Comparison of ENCODE assay signal across 19 cellular contexts in the genomic region with DNA sequence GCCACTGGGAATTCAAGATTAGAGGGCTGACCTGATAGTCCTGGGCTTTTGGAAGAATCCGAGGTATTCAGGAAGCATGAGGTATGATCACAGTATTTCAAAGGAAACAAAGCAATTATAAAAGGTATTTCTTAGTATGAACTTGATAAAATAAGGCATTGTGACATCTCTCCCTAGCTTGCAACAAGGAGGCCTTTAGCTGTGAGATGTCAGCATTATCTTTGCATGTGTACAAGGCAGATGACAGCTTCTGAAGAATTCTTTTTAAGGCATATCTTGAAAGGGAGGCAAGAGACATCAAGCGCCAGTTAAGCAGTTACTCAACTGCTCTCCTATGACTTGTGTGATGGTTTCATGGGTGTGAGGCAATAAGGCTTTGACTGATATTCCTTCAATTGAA.
DNase-seq lines count a peak whose midpoint lies in the region; ATAC-seq, FAIRE-seq and TF ChIP-seq lines count a peak whose summit lies in the region.
"Had no signal": no experiment of that assay in that cellular context is flagged by ENCODE, and none has a peak within 500 bp of the region (broad histone marks: within the 10 kb centered on the region; RNA-seq: fewer than 3 reads in every experiment).

No MANE protein-coding gene starts in this region.

- H2BK120ac ChIP-seq in trophoblast cell (ENCODE audit: insufficient read depth, low read length, poor library complexity), result no peak overlapping the region

- H3K4me1 ChIP-seq in trophoblast cell (ENCODE audit: control insufficient read depth in 1 of 2, insufficient read depth in 2 of 2, low read length in 2 of 2), result no peaks in the 10 kb centered on the region
- H3K4me1 ChIP-seq: BE2C had no signal

- no peak overlapping the region for H3K4me2 ChIP-seq in trophoblast cell (ENCODE audit: low read length)
- H3K4me2 ChIP-seq: BLaER1 had no signal

- H3K27ac ChIP-seq in trophoblast cell (ENCODE audit: low read depth, low read length), result no peak overlapping the region
- H3K27ac ChIP-seq: BLaER1 had no signal

- no peaks in the 10 kb centered on the region for H3K27me3 ChIP-seq in trophoblast cell (ENCODE audit: insufficient read depth, low read length)
- H3K27me3 ChIP-seq: BE2C, BLaER1 had no signal

- H3K9ac ChIP-seq in trophoblast cell (ENCODE audit: low read length), result no peak overlapping the region
- H3K9ac ChIP-seq: BLaER1 had no signal

- no peak overlapping the region for H4K8ac ChIP-seq in trophoblast cell (ENCODE audit: low read depth, low read length)

- H3K4ac ChIP-seq in trophoblast cell (ENCODE audit: low read depth, low read length), result no peak overlapping the region

- no peak overlapping the region for H4K12ac ChIP-seq in trophoblast cell (ENCODE audit: low read depth, low read length)

- ATAC-seq in HG03342 (IDR thresholded peaks at IDR 0.05; ENCODE audit: unreplicated experiment) (no peak), HG03025 (IDR thresholded peaks at IDR 0.05; ENCODE audit: low FRiP score, unreplicated experiment) (no peak)

- no CpG with 5 or more reads among the region's 2 CpGs for WGBS in trophoblast cell (ENCODE audit: extremely low coverage, insufficient coverage, insufficient read length)

- no peak overlapping the region for H3K4me3 ChIP-seq in trophoblast cell (ENCODE audit: low read depth, low read length)
- H3K4me3 ChIP-seq: BLaER1 had no signal

- no peaks in the 10 kb centered on the region for H3K79me1 ChIP-seq in trophoblast cell (ENCODE audit: low read length)

- no peak for TF ChIP-seq CTCF in D721Med (IDR thresholded peaks at IDR 0.05; ENCODE audit: insufficient read depth, missing control alignments)

- H3K36me3 ChIP-seq in trophoblast cell (ENCODE audit: control insufficient read depth in 1 of 2, insufficient read depth in 2 of 2, low read length in 2 of 2), result no peaks in the 10 kb centered on the region
- H3K36me3 ChIP-seq: BE2C, BLaER1 had no signal

- no peak overlapping the region for H3K23ac ChIP-seq in trophoblast cell (ENCODE audit: low read length)

- no peak overlapping the region for H3K18ac ChIP-seq in trophoblast cell (ENCODE audit: low read length)

- H3K14ac ChIP-seq in trophoblast cell (ENCODE audit: low read length), result no peak overlapping the region

- H4K91ac ChIP-seq in trophoblast cell (ENCODE audit: low read depth, low read length), result no peak overlapping the region

- peaks cover 2% of the 10 kb centered on the region for H3K9me3 ChIP-seq in trophoblast cell (ENCODE audit: insufficient read depth, low read depth, low read length)

- no peak overlapping the region for H2BK5ac ChIP-seq in trophoblast cell (ENCODE audit: low read depth, low read length, poor library complexity)

- H2AK5ac ChIP-seq in trophoblast cell (ENCODE audit: low read length), result no peak overlapping the region

- no peaks in the 10 kb centered on the region for H3K79me2 ChIP-seq in trophoblast cell (ENCODE audit: control insufficient read depth, insufficient read depth, low read length, poor library complexity)

- peak; percentile 84 for FAIRE-seq in D721Med (lab: Jason Lieb, UNC)
- FAIRE-seq: G401.6, GM12891, GM19239 had no signal

- DNase-seq in D721Med (ENCODE audit: insufficient read length, low spot score) (no peak), NCI-H226 (peak; percentile 58), trophoblast cell (peak; percentile 4 to 54)
- DNase-seq: 8988T; ACHN; BE2C; C1 segment of cervical spinal cord; CD4-positive, alpha-beta memory T cell; CD4-positive, CD25-positive, alpha-beta regulatory T cell; CD8-positive, alpha-beta memory T cell; COR-L47; DMS79 treated with DMSO at 0.1 percent for 48 hours; GF-D8 had no signal

- no peak overlapping the region for H2BK12ac ChIP-seq in trophoblast cell (ENCODE audit: low read length)

- H2AFZ ChIP-seq in trophoblast cell (ENCODE audit: insufficient read depth, low read length, poor library complexity), result no peak overlapping the region
